Comparison of ENCODE assay signal across 22 cellular contexts in the genomic region with DNA sequence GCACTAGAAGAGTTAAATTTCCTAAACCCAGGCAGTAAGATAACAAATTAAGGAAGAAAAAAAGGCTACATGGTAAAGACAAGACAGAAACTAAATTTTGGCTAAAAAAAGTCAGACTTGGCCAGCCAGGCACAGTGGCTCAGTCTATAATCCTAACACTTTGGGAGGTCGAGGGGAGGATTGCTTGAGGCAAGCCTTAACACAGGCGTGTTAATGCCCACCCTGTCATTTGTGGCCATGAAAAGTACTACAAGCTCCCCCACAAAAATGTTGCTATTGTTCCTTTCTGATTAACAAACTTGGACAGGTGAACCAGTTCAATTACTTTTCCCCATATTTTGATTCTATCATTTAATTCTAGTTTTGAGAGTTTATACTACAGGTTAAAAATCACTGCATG.
"Had no signal": no experiment of that assay in that cellular context is flagged by ENCODE, and none has a peak within 500 bp of the region (broad histone marks: within the 10 kb centered on the region; RNA-seq: fewer than 3 reads in every experiment).

No MANE protein-coding gene starts in this region.

- H3K27ac ChIP-seq: HL-60 had no signal

- DNase-seq: KBM-7, MG63, NCI-H1092, NCI-H1105 treated with DMSO at 0.1 percent for 48 hours, NCI-H1417 treated with DMSO at 0.1 percent for 48 hours, NCI-H146, NCI-H1694 treated with DMSO at 0.1 percent for 48 hours, NCI-H1930, NCI-H2081, NCI-H2107, NCI-H2171, NCI-H226, NCI-H446, NCI-H510A, NCI-H524 treated with DMSO at 0.1 percent for 48 hours, NCI-H69, NCI-H774, Right ventricle myocardium superior, RPMI8226, SIG-M5, SK-N-SH had no signal

- H3K27me3 ChIP-seq: MG63 had no signal

- H3K4me3 ChIP-seq: MG63 had no signal

- H3K9me3 ChIP-seq: MG63, SK-N-SH had no signal
